ENCODE assay signal across 21 cellular contexts in genomic region chr22:37421468-37421877, GRCh38. TPM values are rescaled to one million over a fixed set of nuclear protein-coding genes. Genes with fewer than 3 reads are reported as not detected.
DNase-seq lines count a peak whose midpoint lies in the region; ATAC-seq, FAIRE-seq and TF ChIP-seq lines count a peak whose summit lies in the region.
"Had no signal": no experiment of that assay in that cellular context is flagged by ENCODE, and none has a peak within 500 bp of the region (broad histone marks: within the 10 kb centered on the region; RNA-seq: fewer than 3 reads in every experiment).

No MANE protein-coding gene starts in this region.

- no peak overlapping the region for H3K27ac Mint-ChIP-seq in activated naive CD8-positive, alpha-beta T cell
- H3K27ac Mint-ChIP-seq in activated naive CD8-positive, alpha-beta T cell treated with anti-CD3 and anti-CD28 coated beads for 36 hours, result no peak overlapping the region
- no peak overlapping the region for H3K27ac Mint-ChIP-seq in neural progenitor cell

- H3K27me3 Mint-ChIP-seq in activated naive CD8-positive, alpha-beta T cell, result peaks cover 18% of the 10 kb centered on the region
- H3K27me3 Mint-ChIP-seq in activated naive CD8-positive, alpha-beta T cell treated with anti-CD3 and anti-CD28 coated beads for 36 hours, result peaks cover 70% of the 10 kb centered on the region
- H3K27me3 Mint-ChIP-seq in neural progenitor cell (ENCODE audit: insufficient read depth, low read depth), result peaks cover 68% of the 10 kb centered on the region

- FAIRE-seq in K562 (lab: Jason Lieb, UNC) (no peak), D721Med (lab: Jason Lieb, UNC) (no peak)
- FAIRE-seq: H54, RCC 7860 had no signal

- TF ChIP-seq RAD21 in K562 (CRISPR knock-in tag; conservative IDR thresholded peaks at IDR 0.05 in 1 of 2, IDR thresholded peaks at IDR 0.05 in 1 of 2), result no peak

- no peak for TF ChIP-seq POLR2A in K562 (conservative IDR thresholded peaks at IDR 0.05)

- WGBS in K562 (ENCODE audit: insufficient coverage, low coverage, missing lambda C conversion rate), result 2% methylated on average over 7 of the region's 9 CpGs

- in situ Hi-C loops in K562 (cut with MboI), result no loop called here

- no peak for ATAC-seq in K562

- no peak overlapping the region for H3K27ac ChIP-seq in K562 (ENCODE audit: extremely low read depth, low read depth, low read length)
- H3K27ac ChIP-seq in neural progenitor cell, result no peak overlapping the region
- H3K27ac ChIP-seq: 22Rv1 had no signal

- H3K36me3 ChIP-seq in K562 (ENCODE audit: control insufficient read depth, insufficient read depth, low read length), result no peaks in the 10 kb centered on the region
- H3K36me3 ChIP-seq in neural progenitor cell, result no peaks in the 10 kb centered on the region
- H3K36me3 ChIP-seq: MG63 had no signal

- H3K4me3 ChIP-seq in K562 (no peak overlapping the region), neural progenitor cell (no peak overlapping the region)
- H3K4me3 ChIP-seq: MG63 had no signal

- POLR2A ChIA-PET in K562 (lab: Yijun Ruan, JAX), result interaction anchor here (0.5 kb wide), 1 partner anchor 97 kb away, joined by 3 read pairs; no protein-coding TSS in a partner anchor

- no peaks in the 10 kb centered on the region for H3K9me3 Mint-ChIP-seq in activated naive CD8-positive, alpha-beta T cell (ENCODE audit: low read depth)
- H3K9me3 Mint-ChIP-seq in activated naive CD8-positive, alpha-beta T cell treated with anti-CD3 and anti-CD28 coated beads for 36 hours, result no peaks in the 10 kb centered on the region
- H3K9me3 Mint-ChIP-seq in neural progenitor cell, result no peaks in the 10 kb centered on the region

- intact Hi-C loops in K562 (cut with micrococcal nuclease) (no loop called here), cardiac septum (cut with DNase I) (no loop called here)

- no TSS peak for BruUV-seq in K562 (replicated peaks; lab: Mats Ljungman, UMichigan)

- no peak for DNase-seq in activated naive CD8-positive, alpha-beta T cell treated with anti-CD3 and anti-CD28 coated beads for 36 hours
- no peak for DNase-seq in K562 (ENCODE audit: extremely low read depth in 1 of 4, low spot score in 3 of 4)
- DNase-seq in neural progenitor cell (ENCODE audit: low spot score), result no peak
- DNase-seq in activated CD8-positive, alpha-beta memory T cell treated with anti-CD3 and anti-CD28 coated beads for 24 hours, result no peak
- DNase-seq in GM10266 (ENCODE audit: extremely low spot score), result no peak
- no peak for DNase-seq in D721Med (ENCODE audit: insufficient read length, low spot score)
- no peak for DNase-seq in cardiac septum (ENCODE audit: low spot score)
- DNase-seq: C1 segment of cervical spinal cord, EL, GF-D8, MG63, NCI-H1417, NCI-H2081 treated with DMSO at 0.1 percent for 48 hours, NCI-H2227 treated with DMSO at 0.1 percent for 48 hours, NCI-H510A, NCI-H82, Right ventricle myocardium superior had no signal

- H3K9me3 ChIP-seq in K562 (replicated peaks; ENCODE audit: control insufficient read depth, insufficient read depth, low read depth, low read length) (no peaks in the 10 kb centered on the region), neural progenitor cell (ENCODE audit: low read depth) (no peaks in the 10 kb centered on the region)
- H3K9me3 ChIP-seq: MG63 had no signal

- peaks cover 4 to 30% of the 10 kb centered on the region in 2 experiments; a peak in 4 of 5 replicates for H3K27me3 ChIP-seq in K562 (ENCODE audit: control insufficient read depth in 2 of 2, insufficient read depth in 2 of 2, low read length in 2 of 2)
- peaks cover 69% of the 10 kb centered on the region for H3K27me3 ChIP-seq in neural progenitor cell

- TF ChIP-seq CTCF in K562 (IDR thresholded peaks at IDR 0.05 in 2 of 3, conservative IDR thresholded peaks at IDR 0.05 in 1 of 3; ENCODE audit: insufficient read depth in 2 of 3, low read depth in 1 of 3, low read length in 3 of 3) (no peak), neural progenitor cell (IDR thresholded peaks at IDR 0.05) (no peak), GM10266 (IDR thresholded peaks at IDR 0.05; ENCODE audit: control insufficient read depth, insufficient read depth, low read depth, missing control alignments) (no peak), D721Med (IDR thresholded peaks at IDR 0.05; ENCODE audit: insufficient read depth, missing control alignments) (no peak)

- CTCF ChIA-PET in K562 (lab: Yijun Ruan, JAX; ENCODE audit: low intra/inter-chr PET ratio), result no interaction called here

- peaks cover 21% of the 10 kb centered on the region for H3K4me1 Mint-ChIP-seq in activated naive CD8-positive, alpha-beta T cell (ENCODE audit: low read depth)
- peaks cover 27% of the 10 kb centered on the region for H3K4me1 Mint-ChIP-seq in activated naive CD8-positive, alpha-beta T cell treated with anti-CD3 and anti-CD28 coated beads for 36 hours
- H3K4me1 Mint-ChIP-seq in neural progenitor cell, result peaks cover 61% of the 10 kb centered on the region

- H3K79me2 ChIP-seq in K562 (ENCODE audit: control insufficient read depth, insufficient read depth, low read length) (no peaks in the 10 kb centered on the region), neural progenitor cell (ENCODE audit: low read depth) (no peaks in the 10 kb centered on the region)

- peaks cover 65% of the 10 kb centered on the region for H3F3A ChIP-seq in neural progenitor cell (ENCODE audit: low read depth)

- H3K36me3 Mint-ChIP-seq in activated naive CD8-positive, alpha-beta T cell, result no peaks in the 10 kb centered on the region
- no peaks in the 10 kb centered on the region for H3K36me3 Mint-ChIP-seq in activated naive CD8-positive, alpha-beta T cell treated with anti-CD3 and anti-CD28 coated beads for 36 hours
- H3K36me3 Mint-ChIP-seq in neural progenitor cell, result no peaks in the 10 kb centered on the region

- H3K9me1 ChIP-seq in K562 (ENCODE audit: control insufficient read depth, insufficient read depth, low read length), result no peaks in the 10 kb centered on the region

- H3K4me2 ChIP-seq in K562 (ENCODE audit: insufficient read depth, low read length) (no peak overlapping the region), neural progenitor cell (no peak overlapping the region)

- no peak overlapping the region for H3K9ac ChIP-seq in K562 (ENCODE audit: insufficient read depth in 1 of 2, low read depth in 2 of 2, low read length in 2 of 2)
- H3K9ac ChIP-seq in neural progenitor cell, result no peak overlapping the region

- no peak overlapping the region for H2AFZ ChIP-seq in K562 (ENCODE audit: low read depth, low read length)
- no peak overlapping the region for H2AFZ ChIP-seq in neural progenitor cell (replicated peaks)

- peaks cover 3% of the 10 kb centered on the region; the same call in 1 of the 2 replicates for H4K20me1 ChIP-seq in K562 (replicated peaks; ENCODE audit: control insufficient read depth, insufficient read depth, low read length)
- H4K20me1 ChIP-seq in neural progenitor cell (ENCODE audit: low read depth), result peaks cover 5% of the 10 kb centered on the region

- H3K4me3 Mint-ChIP-seq in activated naive CD8-positive, alpha-beta T cell, result peak overlapping the region; percentile 28
- H3K4me3 Mint-ChIP-seq in activated naive CD8-positive, alpha-beta T cell treated with anti-CD3 and anti-CD28 coated beads for 36 hours, result no peak overlapping the region
- peak overlapping the region; percentile 24 for H3K4me3 Mint-ChIP-seq in neural progenitor cell

- H3K4me1 ChIP-seq in K562 (replicated peaks in 1 of 2; ENCODE audit: control insufficient read depth in 2 of 2, insufficient read depth in 2 of 2, low read length in 2 of 2) (peaks cover 0 to 15% of the 10 kb centered on the region in 2 experiments; a peak in 2 of 5 replicates), neural progenitor cell (peaks cover 22% of the 10 kb centered on the region)

- TF ChIP-seq EP300 in K562 (IDR thresholded peaks at IDR 0.05; ENCODE audit: low read length), result no peak

TF ChIP-seq in K562, 482 proteins besides CTCF, POLR2A, EP300 and RAD21:
- TF ChIP-seq TCF15 (CRISPR knock-in tag; IDR thresholded peaks at IDR 0.05), result no peak
- peak; percentile 67; the same call in 1 of the 2 replicates for TF ChIP-seq ZKSCAN1 (IDR thresholded peaks at IDR 0.05; ENCODE audit: low read depth, low read length)

RNA-seq across cellular contexts. Expression of gene ELFN2, which starts 5.8 kb away (rescaled TPM):
- under 1 TPM; 0.06 to 0.20 TPM for total RNA-seq in activated naive CD8-positive, alpha-beta T cell treated with anti-CD3 and anti-CD28 coated beads for 36 hours
- total RNA-seq in K562 (2011; cell fraction: chromatin; rRNA removed; ENCODE audit: low replicate concordance), result not detected in 2 replicates
- not detected in 2 replicates for total RNA-seq in K562 (2011; cell fraction: nucleolus; rRNA removed)
- total RNA-seq in K562 (2011; cell fraction: nucleoplasm; rRNA removed), result not detected in 2 replicates
- total RNA-seq in K562 (2014; rRNA removed), result not detected in 2 replicates
- total RNA-seq in K562 (2014; rRNA removed; fragmentation: Illumina TruSeq; extraction: Trizol), result not detected in 2 replicates
- total RNA-seq in K562 (2015; rRNA removed; fragmentation: Illumina TruSeq; extraction: Trizol), result not detected in 2 replicates
- not detected in 2 replicates for total RNA-seq in K562 (2021)
- polyA plus RNA-seq in K562 (2011; rRNA removed), result not detected in 2 replicates
- under 0.01 and 0.01 TPM in 2 replicates for polyA plus RNA-seq in K562 (2011; cell fraction: cytosol; rRNA removed)
- polyA plus RNA-seq in K562 (2011; cell fraction: nucleus; rRNA removed), result 0.01 TPM in 1 of 2 replicates, not detected in the other
- not detected in 2 replicates for polyA plus RNA-seq in K562 (2012)
- polyA plus RNA-seq in K562 (2014; fragmentation: Illumina TruSeq; extraction: Trizol), result not detected in 2 replicates
- polyA plus RNA-seq in K562 (2014; fragmentation: Nextera tagmentation; extraction: Ambion mirVana), result not detected
- not detected in 2 replicates for polyA plus RNA-seq in K562 (2014; rRNA removed)
- not detected in 2 replicates for polyA minus RNA-seq in K562 (2011; rRNA and poly(A)+ RNA removed)
- not detected in 2 replicates for polyA minus RNA-seq in K562 (2011; cell fraction: cytosol; rRNA and poly(A)+ RNA removed)
- polyA minus RNA-seq in K562 (2011; cell fraction: nucleus; rRNA and poly(A)+ RNA removed), result not detected in 2 replicates
- total RNA-seq in neural progenitor cell (ENCODE audit: low replicate concordance), result 0.82 and 1.1 TPM in 2 replicates
- total RNA-seq in cardiac septum, result 0.03 TPM
